In the genomic region with DNA sequence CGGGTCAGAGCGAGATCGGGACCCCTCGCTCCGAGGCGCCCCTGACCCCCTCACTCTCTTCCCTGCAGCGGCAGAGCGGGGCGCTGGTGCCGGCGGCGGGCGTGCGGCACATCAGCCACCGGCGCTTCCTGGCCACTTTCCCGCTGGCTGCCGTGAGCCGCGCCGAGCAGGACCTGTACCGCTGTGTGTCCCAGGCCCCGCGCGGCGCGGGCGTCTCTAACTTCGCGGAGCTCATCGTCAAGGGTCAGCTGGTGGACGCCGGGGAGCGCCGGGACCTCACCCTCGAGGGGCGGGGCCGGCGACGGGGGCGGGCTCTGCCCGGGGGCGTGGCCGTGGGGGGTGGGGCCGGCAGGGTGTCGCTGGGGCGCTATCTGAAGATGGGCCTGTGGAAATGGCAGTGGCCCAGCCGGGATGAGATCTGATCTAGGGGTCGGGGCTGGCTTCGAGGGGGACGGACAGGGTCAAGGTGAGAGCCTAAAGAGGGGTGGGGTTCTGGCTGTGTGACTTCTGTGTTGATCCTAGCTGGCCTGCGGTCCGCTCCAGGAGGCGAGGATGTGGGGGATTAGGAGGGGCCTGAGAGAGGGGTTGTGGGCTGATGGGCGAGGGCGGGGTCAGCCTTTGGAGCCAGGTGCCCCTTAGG, we compare ENCODE assay signal across 1 cellular context.
TF ChIP-seq lines count a peak whose summit lies in the region.

No MANE protein-coding gene starts in this region.

TF ChIP-seq in K562, 482 proteins besides CTCF, POLR2A, EP300 and RAD21 (continued from another document and continues in another):
- TF ChIP-seq UBTF (IDR thresholded peaks at IDR 0.05; ENCODE audit: borderline replicate concordance in 1 of 2, low read depth in 2 of 2, low read length in 2 of 2) (peak in 1 of 2 experiments; percentile 66; a peak in 1 of 4 replicates), NR2C2 (CRISPR knock-in tag; IDR thresholded peaks at IDR 0.05) (0 out of 2 replicates have a peak, but pooled peaks have one; percentile 21), NR2C2 (tag; IDR thresholded peaks at IDR 0.05) (no peak), CEBPG (CRISPR knock-in tag; IDR thresholded peaks at IDR 0.05) (no peak), CEBPG (tag; conservative IDR thresholded peaks at IDR 0.05 in 1 of 2, IDR thresholded peaks at IDR 0.05 in 1 of 2) (no peak), KLF1 (tag; IDR thresholded peaks at IDR 0.05) (no peak), TFAP4 (CRISPR knock-in tag; IDR thresholded peaks at IDR 0.05; ENCODE audit: borderline replicate concordance) (peak; percentile 95), JUND (IDR thresholded peaks at IDR 0.05; ENCODE audit: borderline replicate concordance, low read depth, low read length) (no peak), JUND (tag; IDR thresholded peaks at IDR 0.05; ENCODE audit: borderline replicate concordance, low read depth, low read length) (no peak), RBM39 (optimal IDR thresholded peaks at IDR 0.05; ENCODE audit: low read depth, low read length) (no peak), ZFPM2 (CRISPR knock-in tag; IDR thresholded peaks at IDR 0.05) (no peak), POLR3G (IDR thresholded peaks at IDR 0.05; ENCODE audit: extremely low read depth, insufficient read length, insufficient replicate concordance) (no peak), FOXJ3 (CRISPR knock-in tag; IDR thresholded peaks at IDR 0.05) (no peak), SRF (CRISPR knock-in tag; IDR thresholded peaks at IDR 0.05) (no peak), ZNF778 (CRISPR knock-in tag; IDR thresholded peaks at IDR 0.05) (no peak), CREB1 (IDR thresholded peaks at IDR 0.05) (no peak), CREB1 (CRISPR knock-in tag; IDR thresholded peaks at IDR 0.05) (0 out of 2 replicates have a peak, but pooled peaks have one; percentile 32), ELF1 (tag; IDR thresholded peaks at IDR 0.05) (no peak), CHD4 (IDR thresholded peaks at IDR 0.05; ENCODE audit: insufficient read depth, insufficient replicate concordance, low read depth, low read length, poor library complexity, severe bottlenecking) (no peak)
- TF ChIP-seq, protein P1, sequence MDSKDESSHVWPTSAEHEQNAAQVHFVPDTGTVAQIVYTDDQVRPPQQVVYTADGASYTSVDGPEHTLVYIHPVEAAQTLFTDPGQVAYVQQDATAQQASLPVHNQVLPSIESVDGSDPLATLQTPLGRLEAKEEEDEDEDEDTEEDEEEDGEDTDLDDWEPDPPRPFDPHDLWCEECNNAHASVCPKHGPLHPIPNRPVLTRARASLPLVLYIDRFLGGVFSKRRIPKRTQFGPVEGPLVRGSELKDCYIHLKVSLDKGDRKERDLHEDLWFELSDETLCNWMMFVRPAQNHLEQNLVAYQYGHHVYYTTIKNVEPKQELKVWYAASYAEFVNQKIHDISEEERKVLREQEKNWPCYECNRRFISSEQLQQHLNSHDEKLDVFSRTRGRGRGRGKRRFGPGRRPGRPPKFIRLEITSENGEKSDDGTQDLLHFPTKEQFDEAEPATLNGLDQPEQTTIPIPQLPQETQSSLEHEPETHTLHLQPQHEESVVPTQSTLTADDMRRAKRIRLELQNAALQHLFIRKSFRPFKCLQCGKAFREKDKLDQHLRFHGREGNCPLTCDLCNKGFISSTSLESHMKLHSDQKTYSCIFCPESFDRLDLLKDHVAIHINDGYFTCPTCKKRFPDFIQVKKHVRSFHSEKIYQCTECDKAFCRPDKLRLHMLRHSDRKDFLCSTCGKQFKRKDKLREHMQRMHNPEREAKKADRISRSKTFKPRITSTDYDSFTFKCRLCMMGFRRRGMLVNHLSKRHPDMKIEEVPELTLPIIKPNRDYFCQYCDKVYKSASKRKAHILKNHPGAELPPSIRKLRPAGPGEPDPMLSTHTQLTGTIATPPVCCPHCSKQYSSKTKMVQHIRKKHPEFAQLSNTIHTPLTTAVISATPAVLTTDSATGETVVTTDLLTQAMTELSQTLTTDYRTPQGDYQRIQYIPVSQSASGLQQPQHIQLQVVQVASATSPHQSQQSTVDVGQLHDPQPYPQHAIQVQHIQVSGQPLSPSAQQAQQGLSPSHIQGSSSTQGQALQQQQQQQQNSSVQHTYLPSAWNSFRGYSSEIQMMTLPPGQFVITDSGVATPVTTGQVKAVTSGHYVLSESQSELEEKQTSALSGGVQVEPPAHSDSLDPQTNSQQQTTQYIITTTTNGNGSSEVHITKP (IDR thresholded peaks at IDR 0.05; ENCODE audit: partially characterized antibody), result no peak
- TF ChIP-seq, protein P2, sequence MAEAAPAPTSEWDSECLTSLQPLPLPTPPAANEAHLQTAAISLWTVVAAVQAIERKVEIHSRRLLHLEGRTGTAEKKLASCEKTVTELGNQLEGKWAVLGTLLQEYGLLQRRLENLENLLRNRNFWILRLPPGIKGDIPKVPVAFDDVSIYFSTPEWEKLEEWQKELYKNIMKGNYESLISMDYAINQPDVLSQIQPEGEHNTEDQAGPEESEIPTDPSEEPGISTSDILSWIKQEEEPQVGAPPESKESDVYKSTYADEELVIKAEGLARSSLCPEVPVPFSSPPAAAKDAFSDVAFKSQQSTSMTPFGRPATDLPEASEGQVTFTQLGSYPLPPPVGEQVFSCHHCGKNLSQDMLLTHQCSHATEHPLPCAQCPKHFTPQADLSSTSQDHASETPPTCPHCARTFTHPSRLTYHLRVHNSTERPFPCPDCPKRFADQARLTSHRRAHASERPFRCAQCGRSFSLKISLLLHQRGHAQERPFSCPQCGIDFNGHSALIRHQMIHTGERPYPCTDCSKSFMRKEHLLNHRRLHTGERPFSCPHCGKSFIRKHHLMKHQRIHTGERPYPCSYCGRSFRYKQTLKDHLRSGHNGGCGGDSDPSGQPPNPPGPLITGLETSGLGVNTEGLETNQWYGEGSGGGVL (CRISPR knock-in tag; IDR thresholded peaks at IDR 0.05), result no peak
- TF ChIP-seq, protein P3, sequence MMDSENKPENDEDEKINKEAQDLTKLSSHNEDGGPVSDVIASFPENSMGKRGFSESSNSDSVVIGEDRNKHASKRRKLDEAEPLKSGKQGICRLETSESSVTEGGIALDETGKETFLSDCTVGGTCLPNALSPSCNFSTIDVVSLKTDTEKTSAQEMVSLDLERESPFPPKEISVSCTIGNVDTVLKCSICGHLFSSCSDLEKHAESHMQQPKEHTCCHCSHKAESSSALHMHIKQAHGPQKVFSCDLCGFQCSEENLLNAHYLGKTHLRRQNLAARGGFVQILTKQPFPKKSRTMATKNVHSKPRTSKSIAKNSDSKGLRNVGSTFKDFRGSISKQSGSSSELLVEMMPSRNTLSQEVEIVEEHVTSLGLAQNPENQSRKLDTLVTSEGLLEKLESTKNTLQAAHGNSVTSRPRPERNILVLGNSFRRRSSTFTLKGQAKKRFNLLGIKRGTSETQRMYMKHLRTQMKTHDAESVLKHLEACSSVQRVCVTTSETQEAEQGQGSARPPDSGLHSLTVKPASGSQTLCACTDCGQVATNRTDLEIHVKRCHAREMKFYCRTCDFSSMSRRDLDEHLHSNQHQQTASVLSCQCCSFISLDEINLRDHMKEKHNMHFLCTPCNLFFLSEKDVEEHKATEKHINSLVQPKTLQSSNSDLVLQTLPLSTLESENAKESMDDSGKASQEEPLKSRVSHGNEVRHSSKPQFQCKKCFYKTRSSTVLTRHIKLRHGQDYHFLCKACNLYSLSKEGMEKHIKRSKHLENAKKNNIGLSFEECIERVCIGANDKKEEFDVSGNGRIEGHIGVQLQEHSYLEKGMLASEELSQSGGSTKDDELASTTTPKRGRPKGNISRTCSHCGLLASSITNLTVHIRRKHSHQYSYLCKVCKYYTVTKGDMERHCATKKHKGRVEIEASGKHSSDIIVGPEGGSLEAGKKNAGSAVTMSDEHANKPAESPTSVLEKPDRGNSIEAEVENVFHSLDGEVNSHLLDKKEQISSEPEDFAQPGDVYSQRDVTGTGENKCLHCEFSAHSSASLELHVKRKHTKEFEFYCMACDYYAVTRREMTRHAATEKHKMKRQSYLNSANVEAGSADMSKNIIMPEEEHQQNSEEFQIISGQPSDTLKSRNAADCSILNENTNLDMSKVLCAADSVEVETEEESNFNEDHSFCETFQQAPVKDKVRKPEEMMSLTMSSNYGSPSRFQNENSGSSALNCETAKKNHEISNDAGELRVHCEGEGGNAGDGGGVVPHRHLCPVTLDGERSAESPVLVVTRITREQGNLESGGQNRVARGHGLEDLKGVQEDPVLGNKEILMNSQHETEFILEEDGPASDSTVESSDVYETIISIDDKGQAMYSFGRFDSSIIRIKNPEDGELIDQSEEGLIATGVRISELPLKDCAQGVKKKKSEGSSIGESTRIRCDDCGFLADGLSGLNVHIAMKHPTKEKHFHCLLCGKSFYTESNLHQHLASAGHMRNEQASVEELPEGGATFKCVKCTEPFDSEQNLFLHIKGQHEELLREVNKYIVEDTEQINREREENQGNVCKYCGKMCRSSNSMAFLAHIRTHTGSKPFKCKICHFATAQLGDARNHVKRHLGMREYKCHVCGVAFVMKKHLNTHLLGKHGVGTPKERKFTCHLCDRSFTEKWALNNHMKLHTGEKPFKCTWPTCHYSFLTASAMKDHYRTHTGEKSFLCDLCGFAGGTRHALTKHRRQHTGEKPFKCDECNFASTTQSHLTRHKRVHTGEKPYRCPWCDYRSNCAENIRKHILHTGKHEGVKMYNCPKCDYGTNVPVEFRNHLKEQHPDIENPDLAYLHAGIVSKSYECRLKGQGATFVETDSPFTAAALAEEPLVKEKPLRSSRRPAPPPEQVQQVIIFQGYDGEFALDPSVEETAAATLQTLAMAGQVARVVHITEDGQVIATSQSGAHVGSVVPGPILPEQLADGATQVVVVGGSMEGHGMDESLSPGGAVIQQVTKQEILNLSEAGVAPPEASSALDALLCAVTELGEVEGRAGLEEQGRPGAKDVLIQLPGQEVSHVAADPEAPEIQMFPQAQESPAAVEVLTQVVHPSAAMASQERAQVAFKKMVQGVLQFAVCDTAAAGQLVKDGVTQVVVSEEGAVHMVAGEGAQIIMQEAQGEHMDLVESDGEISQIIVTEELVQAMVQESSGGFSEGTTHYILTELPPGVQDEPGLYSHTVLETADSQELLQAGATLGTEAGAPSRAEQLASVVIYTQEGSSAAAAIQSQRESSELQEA (IDR thresholded peaks at IDR 0.05; ENCODE audit: low read depth), result no peak
